ENCODE assay signal across 38 cellular contexts in the genomic region with DNA sequence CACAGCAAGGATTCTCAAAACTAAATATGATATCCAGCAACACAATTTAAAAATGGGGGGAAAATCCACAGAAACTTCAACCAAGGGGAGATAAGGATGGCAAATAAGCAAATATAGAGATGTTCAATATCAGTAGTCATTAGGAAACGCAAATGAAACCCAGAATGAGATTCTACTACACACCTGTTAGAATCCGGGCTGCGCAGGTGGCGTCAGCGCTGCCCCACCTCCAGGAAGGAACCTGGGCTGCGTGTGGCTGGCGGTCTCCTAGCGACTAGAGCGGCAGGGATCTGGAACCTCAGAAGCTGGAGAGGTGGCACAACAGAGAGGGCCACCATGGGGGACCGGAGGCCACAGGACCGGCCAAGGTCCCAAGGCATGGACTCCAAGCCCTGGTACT. TPM values are rescaled to one million over a fixed set of nuclear protein-coding genes. Genes with fewer than 3 reads are reported as not detected.
"Had no signal": no experiment of that assay in that cellular context is flagged by ENCODE, and none has a peak within 500 bp of the region (broad histone marks: within the 10 kb centered on the region; RNA-seq: fewer than 3 reads in every experiment).

TSS of gene FAM47B (plus strand) at position 301 of the 400 bp plus-strand sequence. CDS start at position 337, 36 bp downstream.

- H3K27ac ChIP-seq: KMS-11 had no signal

- H3K4me3 ChIP-seq: MG63 had no signal

- H3K27me3 ChIP-seq: MG63 had no signal

- H3K36me3 ChIP-seq: MG63 had no signal

- H3K9me3 ChIP-seq: MG63 had no signal

- DNase-seq: Karpas-422, Kasumi-1, KBM-7, KG1, MG63, MM.1S, MV-4-11, NCI-H1048, NCI-H1092, NCI-H1092 treated with DMSO at 0.1 percent for 48 hours, NCI-H1105, NCI-H1105 treated with DMSO at 0.1 percent for 48 hours, NCI-H1417, NCI-H1417 treated with DMSO at 0.1 percent for 48 hours, NCI-H1436, NCI-H1436 treated with DMSO at 0.1 percent for 48 hours, NCI-H146, NCI-H1694, NCI-H1694 treated with DMSO at 0.1 percent for 48 hours, NCI-H187, NCI-H187 treated with DMSO at 0.1 percent for 48 hours, NCI-H1930, NCI-H2029, NCI-H2029 treated with DMSO at 0.1 percent for 48 hours, NCI-H2081, NCI-H2081 treated with DMSO at 0.1 percent for 48 hours, NCI-H2107, NCI-H2171 treated with DMSO at 0.1 percent for 48 hours, NCI-H2227 treated with DMSO at 0.1 percent for 48 hours, NCI-H226, NCI-H345, NCI-H446, NCI-H446 treated with DMSO at 0.1 percent for 48 hours had no signal

- H3K4me2 ChIP-seq: KMS-11 had no signal

- H3K9ac ChIP-seq: KMS-11 had no signal

RNA-seq across cellular contexts. Expression of gene FAM47B, which starts in this region (rescaled TPM):
- total RNA-seq: LHCN-M2, M059J, MCF 10A, NCI-H460 had no signal
